8 cellular contexts compared by ENCODE assay signal in the genomic region with DNA sequence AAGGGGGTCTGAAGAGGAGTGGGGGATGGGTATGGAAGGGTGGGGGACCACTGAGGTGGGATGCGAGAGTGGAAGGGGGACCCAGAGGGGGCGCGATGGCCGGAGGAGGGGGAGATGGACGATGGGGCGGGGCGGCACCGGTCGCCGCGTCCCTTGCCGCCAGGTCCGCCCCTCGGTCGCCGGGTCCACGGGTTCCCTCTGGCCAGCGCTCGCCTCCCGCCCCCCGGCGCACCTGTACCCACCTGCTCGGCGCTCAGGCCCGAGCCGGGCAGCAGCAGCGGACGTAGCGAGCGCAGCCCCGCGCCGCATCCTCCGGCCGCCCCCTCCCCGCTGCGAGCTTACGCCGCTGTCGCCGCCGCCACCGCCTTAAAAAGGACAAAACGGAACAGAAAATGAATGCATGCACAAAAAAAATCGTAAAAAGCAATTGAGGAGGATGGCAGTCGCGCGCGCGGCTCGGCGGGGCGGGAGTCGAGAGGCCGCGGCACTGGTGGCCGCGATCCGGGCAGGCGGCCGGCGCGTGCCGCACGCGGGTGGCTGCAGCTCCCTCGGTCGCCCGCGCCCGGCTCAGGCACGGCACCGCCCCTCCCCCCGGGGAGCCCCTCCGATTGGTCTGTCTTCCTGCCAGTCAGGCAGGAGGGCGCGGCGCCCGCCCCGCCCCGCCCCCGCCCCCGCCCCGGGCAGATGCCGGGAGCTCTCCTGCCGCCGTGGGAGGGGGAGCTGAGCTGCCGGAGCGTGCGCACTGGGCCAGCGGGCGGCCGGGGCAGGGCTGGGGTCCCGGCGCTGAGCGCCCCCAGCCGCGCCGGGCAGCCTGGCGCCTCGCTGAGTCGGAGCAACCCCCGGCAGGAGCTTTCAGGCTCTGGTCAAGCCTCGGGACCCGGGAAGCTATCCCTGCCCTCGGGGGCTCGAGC. TPM values are rescaled to one million over a fixed set of nuclear protein-coding genes. Genes with fewer than 3 reads are reported as not detected.
DNase-seq lines count a peak whose midpoint lies in the region; ATAC-seq lines count a peak whose summit lies in the region.

A gene (minus strand): TSS at position 539 of the 911 bp plus-strand sequence. CDS start 87,699 bp downstream, outside the sequence.

- peak within 1 kb of the TSS; percentile 47 to 96 (median 91) for H3K27ac Mint-ChIP-seq in CD8-positive, alpha-beta memory T cell

- intact Hi-C loops in T-helper 1 cell treated with Interleukin-12 subunit alpha and Interleukin-12 subunit beta and Interleukin-4 antibody, amounts not matched to agents 30 ng/mL and 1 ng/mL, for 36 hours (cut with micrococcal nuclease): loop anchor here (5.0 kb wide), 1 partner anchor 127 kb away; no protein-coding TSS in a partner anchor

- H3K4me1 Mint-ChIP-seq in CD8-positive, alpha-beta memory T cell: peaks cover 36 to 45% (median 44%) of the 10 kb centered on the region in 3 donors

- no peaks in the 10 kb centered on the region for H3K36me3 ChIP-seq in CD8-positive, alpha-beta memory T cell (ENCODE audit: insufficient read depth, low read length)

- peaks cover 0 to 3% (median 0%) of the 10 kb centered on the region in 3 donors for H3K36me3 Mint-ChIP-seq in CD8-positive, alpha-beta memory T cell

- ATAC-seq in GM19395 (IDR thresholded peaks at IDR 0.05; ENCODE audit: unreplicated experiment) (peak; percentile 77), HG03520 (IDR thresholded peaks at IDR 0.05; ENCODE audit: unreplicated experiment) (peak; percentile 80)

- peaks cover 8 to 11% of the 10 kb centered on the region in 2 donors for H3K27me3 Mint-ChIP-seq in CD8-positive, alpha-beta memory T cell

- H3K27me3 ChIP-seq in CD8-positive, alpha-beta memory T cell (ENCODE audit: insufficient read depth, low read length, poor library complexity, severe bottlenecking): no peaks in the 10 kb centered on the region

- peak; percentile 38 to 92 (median 87) for DNase-seq in CD8-positive, alpha-beta memory T cell
- peak in 50 of 51 donors; percentile 14 to 90 (median 76) for DNase-seq in hypothalamus (lab: John Stamatoyannopoulos, UW)
- DNase-seq in HCEC 1CT: no peak

- H3K4me1 ChIP-seq in CD8-positive, alpha-beta memory T cell (ENCODE audit: insufficient read depth, low read length): peaks cover 28% of the 10 kb centered on the region

- peak within 1 kb of the TSS; percentile 55 for H3K27ac ChIP-seq in CD8-positive, alpha-beta memory T cell (ENCODE audit: low read depth, low read length)
- peak within 1 kb of the TSS; percentile 42 for H3K27ac ChIP-seq in angular gyrus (ENCODE audit: low read depth, low read length)
- H3K27ac ChIP-seq in skin epidermis: peak within 1 kb of the TSS in 11 of 21 experiments; percentile 34 to 88 (median 55)

- H3K9me3 Mint-ChIP-seq in CD8-positive, alpha-beta memory T cell: peaks cover 0 to 6% (median 2%) of the 10 kb centered on the region in 5 donors

- no peaks in the 10 kb centered on the region for H3K9me3 ChIP-seq in CD8-positive, alpha-beta memory T cell (ENCODE audit: low read length)

- H3K4me3 ChIP-seq in CD8-positive, alpha-beta memory T cell (ENCODE audit: low read length): peak within 1 kb of the TSS; percentile 58
- peak within 1 kb of the TSS; percentile 36 to 50 (median 42) for H3K4me3 ChIP-seq in skin epidermis

- POLR2A ChIA-PET in CD8-positive, alpha-beta memory T cell (lab: Charles Lee): interaction anchor here (0.6 to 2.2 kb wide), 6 partner anchors 10 to 117 kb away, joined by 3 to 12 read pairs (median 4); a partner anchor contains a TSS

- CTCF ChIA-PET in CD8-positive, alpha-beta memory T cell (lab: Charles Lee): interaction anchor here (1.0 to 1.6 kb wide), 2 partner anchors 66 to 127 kb away, joined by 3 to 6 read pairs; no protein-coding TSS in a partner anchor

- peak within 1 kb of the TSS; percentile 87 to 92 (median 90) for H3K4me3 Mint-ChIP-seq in CD8-positive, alpha-beta memory T cell

RNA-seq across cellular contexts. Expression of the gene that starts here (rescaled TPM):
- total RNA-seq in CD8-positive, alpha-beta memory T cell: 10 to 100 TPM; 12.7 to 14.2 TPM
- 26.1 TPM for polyA plus RNA-seq in CD8-positive, alpha-beta memory T cell
- 28.8 and 31.0 TPM in 2 replicates for total RNA-seq in T-helper 1 cell treated with Interleukin-12 subunit alpha and Interleukin-12 subunit beta and Interleukin-4 antibody, amounts not matched to agents 30 ng/mL and 1 ng/mL, for 36 hours
